In the genomic region with DNA sequence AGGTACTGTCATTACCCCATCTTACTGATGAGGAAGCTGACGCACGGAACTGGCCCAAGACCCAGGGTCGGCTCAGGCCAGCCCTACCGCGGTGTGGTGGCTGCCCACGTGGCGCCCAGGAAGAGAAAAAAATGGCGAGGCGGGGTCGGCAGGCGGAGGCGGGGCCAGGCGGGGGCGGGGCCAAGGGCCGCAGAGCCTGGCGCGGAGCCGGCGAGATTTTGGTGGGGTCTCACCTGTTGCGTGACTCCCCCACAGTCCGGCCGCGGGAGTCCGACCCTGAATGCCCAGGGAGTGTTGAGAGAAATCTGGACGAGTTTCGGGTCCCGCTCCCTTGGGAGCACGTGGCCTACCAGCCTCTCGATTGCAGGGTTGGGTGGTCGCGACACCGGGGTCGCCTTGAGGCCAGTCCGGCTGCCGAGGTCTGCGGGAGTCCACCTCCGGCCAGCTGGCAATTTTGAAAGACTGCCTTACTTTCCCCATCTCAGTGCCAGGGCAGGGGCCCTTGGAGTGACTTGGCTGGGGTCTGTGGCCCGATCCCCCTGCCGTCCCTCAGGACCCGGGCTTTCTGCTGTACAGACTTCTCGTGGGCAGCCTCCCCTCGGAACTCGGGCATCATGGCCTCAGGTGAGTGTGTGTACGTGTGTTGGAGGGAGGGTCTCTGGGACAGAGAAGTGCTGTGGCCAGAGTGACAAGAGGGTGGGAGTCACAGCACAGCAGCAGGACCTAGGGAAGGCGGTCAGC, we compare ENCODE assay signal across 1 cellular context.
A peak's percentile ranks its signal among the peaks of the same experiment; 100 is the strongest.
TF ChIP-seq lines count a peak whose summit lies in the region.

A gene (plus strand): TSS at position 183 of the 741 bp plus-strand sequence. CDS start 1,339 bp downstream, outside the sequence.

TF ChIP-seq in K562, 482 proteins besides CTCF, POLR2A, EP300 and RAD21 (continued from another document):
- TF ChIP-seq MTA3 (IDR thresholded peaks at IDR 0.05; ENCODE audit: borderline replicate concordance) (0 out of 2 replicates have a peak, but pooled peaks have one; percentile 46), BHLHE40 (IDR thresholded peaks at IDR 0.05; ENCODE audit: low read length) (0 out of 2 replicates have a peak, but pooled peaks have one; percentile 16), ATF7 (IDR thresholded peaks at IDR 0.05) (peak; percentile 55; the same call in 1 of the 2 replicates), EZH2 (IDR thresholded peaks at IDR 0.05; ENCODE audit: borderline replicate concordance, low read depth, low read length) (no peak), FOXK1 (CRISPR knock-in tag; IDR thresholded peaks at IDR 0.05; ENCODE audit: borderline replicate concordance) (peak; percentile 60; the same call in 1 of the 2 replicates), CXXC5 (CRISPR knock-in tag; IDR thresholded peaks at IDR 0.05) (peak; percentile 58; the same call in 1 of the 2 replicates), CCNT2 (IDR thresholded peaks at IDR 0.05; ENCODE audit: borderline replicate concordance, extremely low read depth, insufficient read length, low read depth, low read length) (peak; percentile 81), TFAM (CRISPR knock-in tag; conservative IDR thresholded peaks at IDR 0.05) (no peak)
- TF ChIP-seq, protein P1, sequence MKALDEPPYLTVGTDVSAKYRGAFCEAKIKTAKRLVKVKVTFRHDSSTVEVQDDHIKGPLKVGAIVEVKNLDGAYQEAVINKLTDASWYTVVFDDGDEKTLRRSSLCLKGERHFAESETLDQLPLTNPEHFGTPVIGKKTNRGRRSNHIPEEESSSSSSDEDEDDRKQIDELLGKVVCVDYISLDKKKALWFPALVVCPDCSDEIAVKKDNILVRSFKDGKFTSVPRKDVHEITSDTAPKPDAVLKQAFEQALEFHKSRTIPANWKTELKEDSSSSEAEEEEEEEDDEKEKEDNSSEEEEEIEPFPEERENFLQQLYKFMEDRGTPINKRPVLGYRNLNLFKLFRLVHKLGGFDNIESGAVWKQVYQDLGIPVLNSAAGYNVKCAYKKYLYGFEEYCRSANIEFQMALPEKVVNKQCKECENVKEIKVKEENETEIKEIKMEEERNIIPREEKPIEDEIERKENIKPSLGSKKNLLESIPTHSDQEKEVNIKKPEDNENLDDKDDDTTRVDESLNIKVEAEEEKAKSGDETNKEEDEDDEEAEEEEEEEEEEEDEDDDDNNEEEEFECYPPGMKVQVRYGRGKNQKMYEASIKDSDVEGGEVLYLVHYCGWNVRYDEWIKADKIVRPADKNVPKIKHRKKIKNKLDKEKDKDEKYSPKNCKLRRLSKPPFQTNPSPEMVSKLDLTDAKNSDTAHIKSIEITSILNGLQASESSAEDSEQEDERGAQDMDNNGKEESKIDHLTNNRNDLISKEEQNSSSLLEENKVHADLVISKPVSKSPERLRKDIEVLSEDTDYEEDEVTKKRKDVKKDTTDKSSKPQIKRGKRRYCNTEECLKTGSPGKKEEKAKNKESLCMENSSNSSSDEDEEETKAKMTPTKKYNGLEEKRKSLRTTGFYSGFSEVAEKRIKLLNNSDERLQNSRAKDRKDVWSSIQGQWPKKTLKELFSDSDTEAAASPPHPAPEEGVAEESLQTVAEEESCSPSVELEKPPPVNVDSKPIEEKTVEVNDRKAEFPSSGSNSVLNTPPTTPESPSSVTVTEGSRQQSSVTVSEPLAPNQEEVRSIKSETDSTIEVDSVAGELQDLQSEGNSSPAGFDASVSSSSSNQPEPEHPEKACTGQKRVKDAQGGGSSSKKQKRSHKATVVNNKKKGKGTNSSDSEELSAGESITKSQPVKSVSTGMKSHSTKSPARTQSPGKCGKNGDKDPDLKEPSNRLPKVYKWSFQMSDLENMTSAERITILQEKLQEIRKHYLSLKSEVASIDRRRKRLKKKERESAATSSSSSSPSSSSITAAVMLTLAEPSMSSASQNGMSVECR (CRISPR knock-in tag; IDR thresholded peaks at IDR 0.05) = peak; percentile 82
- TF ChIP-seq, protein P2, sequence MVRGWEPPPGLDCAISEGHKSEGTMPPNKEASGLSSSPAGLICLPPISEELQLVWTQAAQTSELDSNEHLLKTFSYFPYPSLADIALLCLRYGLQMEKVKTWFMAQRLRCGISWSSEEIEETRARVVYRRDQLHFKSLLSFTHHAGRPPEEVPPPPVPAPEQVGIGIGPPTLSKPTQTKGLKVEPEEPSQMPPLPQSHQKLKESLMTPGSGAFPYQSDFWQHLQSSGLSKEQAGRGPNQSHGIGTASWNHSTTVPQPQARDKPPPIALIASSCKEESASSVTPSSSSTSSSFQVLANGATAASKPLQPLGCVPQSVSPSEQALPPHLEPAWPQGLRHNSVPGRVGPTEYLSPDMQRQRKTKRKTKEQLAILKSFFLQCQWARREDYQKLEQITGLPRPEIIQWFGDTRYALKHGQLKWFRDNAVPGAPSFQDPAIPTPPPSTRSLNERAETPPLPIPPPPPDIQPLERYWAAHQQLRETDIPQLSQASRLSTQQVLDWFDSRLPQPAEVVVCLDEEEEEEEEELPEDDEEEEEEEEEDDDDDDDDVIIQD (CRISPR knock-in tag; IDR thresholded peaks at IDR 0.05) = no peak
- TF ChIP-seq, protein P3, sequence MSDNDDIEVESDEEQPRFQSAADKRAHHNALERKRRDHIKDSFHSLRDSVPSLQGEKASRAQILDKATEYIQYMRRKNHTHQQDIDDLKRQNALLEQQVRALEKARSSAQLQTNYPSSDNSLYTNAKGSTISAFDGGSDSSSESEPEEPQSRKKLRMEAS (CRISPR knock-in tag; IDR thresholded peaks at IDR 0.05) = peak; percentile 98
